In the genomic region with DNA sequence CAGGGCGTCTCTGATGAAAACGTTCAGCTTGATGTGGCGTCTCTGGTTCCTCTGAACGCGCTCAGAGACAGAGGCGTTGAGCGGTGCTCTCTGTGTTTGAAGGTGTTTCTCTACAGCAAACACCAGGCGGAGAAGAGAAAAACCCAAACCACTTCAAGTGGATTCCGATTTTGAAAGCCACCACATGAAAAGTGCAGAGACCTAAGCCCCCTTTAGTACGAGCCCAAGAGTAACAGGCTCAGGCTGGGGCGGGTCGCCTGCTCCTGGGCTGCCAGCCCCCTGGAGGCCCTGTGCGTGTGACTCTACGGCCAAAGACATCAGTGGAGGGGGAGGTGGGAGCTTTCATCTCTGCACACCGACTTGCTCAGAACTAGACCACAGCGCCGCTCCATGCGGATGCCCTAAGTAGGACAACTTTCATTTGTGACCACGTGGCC, we compare ENCODE assay signal across 10 cellular contexts.
DNase-seq lines count a peak whose midpoint lies in the region; ATAC-seq, FAIRE-seq and TF ChIP-seq lines count a peak whose summit lies in the region.
"Had no signal": no experiment of that assay in that cellular context is flagged by ENCODE, and none has a peak within 500 bp of the region (broad histone marks: within the 10 kb centered on the region; RNA-seq: fewer than 3 reads in every experiment).

No MANE protein-coding gene starts in this region.

- no peak overlapping the region for H3K9ac ChIP-seq in GM12878 (ENCODE audit: control insufficient read depth, insufficient read depth, low read length)

- no peak for TF ChIP-seq CTCF in GM12878 (IDR thresholded peaks at IDR 0.05 in 2 of 3, conservative IDR thresholded peaks at IDR 0.05 in 1 of 3; ENCODE audit: control insufficient read depth in 2 of 3, extremely low read depth in 1 of 3, insufficient read depth in 1 of 3, low read depth in 3 of 3, low read length in 3 of 3)

- CTCF ChIA-PET in GM12878 (lab: Yijun Ruan, JAX): no interaction called here

- H3K27me3 ChIP-seq in GM12878 (replicated peaks in 1 of 2; ENCODE audit: control insufficient read depth in 2 of 2, insufficient read depth in 2 of 2, low read length in 1 of 2): no peaks in the 10 kb centered on the region

- H3K4me1 ChIP-seq in GM12878 (ENCODE audit: control insufficient read depth, insufficient read depth, low read length): peaks cover 11% of the 10 kb centered on the region

- H3K4me2 ChIP-seq in GM12878 (ENCODE audit: control insufficient read depth, insufficient read depth): no peak overlapping the region

- ATAC-seq in GM12878 (0 out of 3 replicates have a peak, but pooled peaks have one; percentile 19), GM21619 (IDR thresholded peaks at IDR 0.05; ENCODE audit: unreplicated experiment) (no peak), GM19467 (IDR thresholded peaks at IDR 0.05; ENCODE audit: unreplicated experiment) (no peak)

- no peak overlapping the region for H3K27ac ChIP-seq in GM12878 (ENCODE audit: control insufficient read depth, insufficient read depth)

- 3% methylated on average over 19 of the region's 19 CpGs for WGBS in GM12878 (ENCODE audit: insufficient coverage, insufficient replicate concordance, low lambda C conversion rate, missing lambda C conversion rate)

- POLR2A ChIA-PET in GM12878 (lab: Charles Lee): no interaction called here

- DNase-seq in SW480 (ENCODE audit: low spot score) (peak; percentile 93), GM12878 (ENCODE audit: low read depth, low spot score) (no peak), NCI-H2171 treated with DMSO at 0.1 percent for 48 hours (lab: John Stamatoyannopoulos, UW) (no peak), DMS53 treated with DMSO at 0.1 percent for 48 hours (lab: John Stamatoyannopoulos, UW; ENCODE audit: unreplicated experiment) (no peak)
- peak; percentile 85 for DNase-seq in activated CD8-positive, alpha-beta memory T cell treated with anti-CD3 and anti-CD28 coated beads for 24 hours
- peak; percentile 55 to 68 (median 67) for DNase-seq in stimulated activated CD4-positive, alpha-beta T cell treated with anti-CD3 and anti-CD28 coated beads, TNF-alpha, amount 100 ng/mL, for 48 hours (ENCODE audit: low read depth in 3 of 3)

- H3K9me3 ChIP-seq in GM12878 (replicated peaks; ENCODE audit: control insufficient read depth, insufficient read depth, low read length): no peaks in the 10 kb centered on the region; the same call in 2 of the 3 replicates

- no peak overlapping the region for H3K4me3 ChIP-seq in GM12878

- no peak overlapping the region for H2AFZ ChIP-seq in GM12878 (ENCODE audit: control insufficient read depth, low read depth, low read length)

- TF ChIP-seq RAD21 in GM12878 (IDR thresholded peaks at IDR 0.05; ENCODE audit: insufficient read depth, low read depth, low read length): no peak

- BruUV-seq in GM12878 (replicated peaks; lab: Mats Ljungman, UMichigan): no TSS peak

- no peaks in the 10 kb centered on the region for H3K36me3 ChIP-seq in GM12878 (ENCODE audit: control insufficient read depth in 2 of 2, insufficient read depth in 2 of 2, low read length in 1 of 2)

- TF ChIP-seq EP300 in GM12878 (IDR thresholded peaks at IDR 0.05; ENCODE audit: borderline replicate concordance in 1 of 2, control insufficient read depth in 1 of 2, low read depth in 2 of 2, low read length in 2 of 2): no peak

- no peak for FAIRE-seq in GM12878 (lab: Jason Lieb, UNC)
- FAIRE-seq: bronchial epithelial cell, islet of Langerhans had no signal

- H4K20me1 ChIP-seq in GM12878 (ENCODE audit: control insufficient read depth, insufficient read depth): no peaks in the 10 kb centered on the region

- no peaks in the 10 kb centered on the region for H3K79me2 ChIP-seq in GM12878 (ENCODE audit: control insufficient read depth, insufficient read depth, low read length)

- no peak for TF ChIP-seq POLR2A in GM12878 (IDR thresholded peaks at IDR 0.05; ENCODE audit: low read depth, low read length)

- intact Hi-C loops in GM12878 (cut with micrococcal nuclease; ENCODE audit: unreplicated experiment): no loop called here

- in situ Hi-C loops in GM12878 (cut with MboI): no loop called here

- RAD21 ChIA-PET in GM12878 (lab: Charles Lee; ENCODE audit: unreplicated experiment): no interaction called here

- SMC1A ChIA-PET in GM12878 (lab: Charles Lee; ENCODE audit: uncharacterized antibody, unreplicated experiment): no interaction called here

TF ChIP-seq in GM12878, 131 proteins besides CTCF, POLR2A, EP300 and RAD21:
- TF ChIP-seq MTA2 (IDR thresholded peaks at IDR 0.05; ENCODE audit: low read depth): no peak
- 0 out of 2 replicates have a peak, but pooled peaks have one; percentile 27 for TF ChIP-seq IRF4 (IDR thresholded peaks at IDR 0.05; ENCODE audit: low read depth, low read length)
- TF ChIP-seq ATF7 (IDR thresholded peaks at IDR 0.05; ENCODE audit: low read depth): no peak
- TF ChIP-seq POLR2AphosphoS2 (IDR thresholded peaks at IDR 0.05; ENCODE audit: low read depth, low read length): no peak
- TF ChIP-seq RFX5 (IDR thresholded peaks at IDR 0.05; ENCODE audit: low read depth, low read length): no peak
- TF ChIP-seq, protein P1, sequence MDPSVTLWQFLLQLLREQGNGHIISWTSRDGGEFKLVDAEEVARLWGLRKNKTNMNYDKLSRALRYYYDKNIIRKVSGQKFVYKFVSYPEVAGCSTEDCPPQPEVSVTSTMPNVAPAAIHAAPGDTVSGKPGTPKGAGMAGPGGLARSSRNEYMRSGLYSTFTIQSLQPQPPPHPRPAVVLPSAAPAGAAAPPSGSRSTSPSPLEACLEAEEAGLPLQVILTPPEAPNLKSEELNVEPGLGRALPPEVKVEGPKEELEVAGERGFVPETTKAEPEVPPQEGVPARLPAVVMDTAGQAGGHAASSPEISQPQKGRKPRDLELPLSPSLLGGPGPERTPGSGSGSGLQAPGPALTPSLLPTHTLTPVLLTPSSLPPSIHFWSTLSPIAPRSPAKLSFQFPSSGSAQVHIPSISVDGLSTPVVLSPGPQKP (IDR thresholded peaks at IDR 0.05; ENCODE audit: low read depth, low read length): no peak
- TF ChIP-seq, protein P2, sequence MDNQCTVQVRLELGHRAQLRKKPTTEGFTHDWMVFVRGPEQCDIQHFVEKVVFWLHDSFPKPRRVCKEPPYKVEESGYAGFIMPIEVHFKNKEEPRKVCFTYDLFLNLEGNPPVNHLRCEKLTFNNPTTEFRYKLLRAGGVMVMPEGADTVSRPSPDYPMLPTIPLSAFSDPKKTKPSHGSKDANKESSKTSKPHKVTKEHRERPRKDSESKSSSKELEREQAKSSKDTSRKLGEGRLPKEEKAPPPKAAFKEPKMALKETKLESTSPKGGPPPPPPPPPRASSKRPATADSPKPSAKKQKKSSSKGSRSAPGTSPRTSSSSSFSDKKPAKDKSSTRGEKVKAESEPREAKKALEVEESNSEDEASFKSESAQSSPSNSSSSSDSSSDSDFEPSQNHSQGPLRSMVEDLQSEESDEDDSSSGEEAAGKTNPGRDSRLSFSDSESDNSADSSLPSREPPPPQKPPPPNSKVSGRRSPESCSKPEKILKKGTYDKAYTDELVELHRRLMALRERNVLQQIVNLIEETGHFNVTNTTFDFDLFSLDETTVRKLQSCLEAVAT (IDR thresholded peaks at IDR 0.05): no peak
- no peak for TF ChIP-seq WRNIP1 (IDR thresholded peaks at IDR 0.05; ENCODE audit: borderline replicate concordance, low read depth, low read length)
- no peak for TF ChIP-seq SREBF2 (IDR thresholded peaks at IDR 0.05; ENCODE audit: low read length)
- TF ChIP-seq FOXK2 (IDR thresholded peaks at IDR 0.05): no peak
- TF ChIP-seq RBBP5 (conservative IDR thresholded peaks at IDR 0.05): no peak
- 0 out of 2 replicates have a peak, but pooled peaks have one; percentile 36 for TF ChIP-seq BCL11A (IDR thresholded peaks at IDR 0.05; ENCODE audit: low read depth, low read length)
- no peak for TF ChIP-seq SUPT20H (IDR thresholded peaks at IDR 0.05; ENCODE audit: borderline replicate concordance, control insufficient read depth, low read depth, low read length)
- TF ChIP-seq NFIC (IDR thresholded peaks at IDR 0.05; ENCODE audit: low read depth, low read length): no peak
- peak; percentile 60; the same call in 1 of the 2 replicates for TF ChIP-seq RUNX3 (IDR thresholded peaks at IDR 0.05; ENCODE audit: low read length)
- no peak for TF ChIP-seq RB1 (IDR thresholded peaks at IDR 0.05; ENCODE audit: borderline replicate concordance)
- TF ChIP-seq PAX8 (IDR thresholded peaks at IDR 0.05): no peak
- no peak for TF ChIP-seq NR2C1 (IDR thresholded peaks at IDR 0.05)

Comparison
In these comparisons a context has a peak if more than half of its experiments do, and no peak if none do; other contexts are left out.
1. DNase-seq: peak in SW480 (single experiment), activated CD8-positive, alpha-beta memory T cell treated with anti-CD3 and anti-CD28 coated beads for 24 hours (single experiment) and stimulated activated CD4-positive, alpha-beta T cell treated with anti-CD3 and anti-CD28 coated beads, TNF-alpha, amount 100 ng/mL, for 48 hours (3 of 3); none in GM12878 (single experiment), NCI-H2171 treated with DMSO at 0.1 percent for 48 hours (single experiment) and DMS53 treated with DMSO at 0.1 percent for 48 hours (single experiment).